In the genomic region with DNA sequence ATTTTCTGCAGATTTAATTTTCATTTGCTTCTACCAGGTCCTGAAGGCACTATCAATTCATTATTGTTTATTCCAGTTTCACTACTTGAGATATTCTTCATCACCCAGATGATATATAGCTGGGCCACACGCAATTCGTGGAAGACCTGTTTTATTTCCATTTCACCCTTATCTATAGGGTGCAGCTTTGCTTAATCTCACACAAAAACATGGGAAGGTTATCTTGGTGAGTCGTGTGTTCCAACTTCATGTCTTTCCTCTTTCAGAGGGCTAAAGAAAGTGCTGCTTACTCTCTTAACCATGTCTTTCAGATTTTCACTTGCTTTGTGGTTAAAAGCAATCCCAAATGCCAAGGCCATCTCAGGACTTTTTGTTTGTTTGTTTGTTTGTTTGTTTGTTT, we compare ENCODE assay signal across 19 cellular contexts.
"Had no signal": no experiment of that assay in that cellular context is flagged by ENCODE, and none has a peak within 500 bp of the region (broad histone marks: within the 10 kb centered on the region; RNA-seq: fewer than 3 reads in every experiment).

No MANE protein-coding gene starts in this region.

- ATAC-seq: Panc1, PC-3 had no signal

- DNase-seq: Kasumi-1, MM.1S, NCI-H1092 treated with DMSO at 0.1 percent for 48 hours, NCI-H1436, NCI-H187, NCI-H2029, NCI-H2081 treated with DMSO at 0.1 percent for 48 hours, NCI-H2171, NCI-H226, NCI-H446, NCI-H510A, NCI-H524 treated with DMSO at 0.1 percent for 48 hours, NCI-H69, NCI-H774, PC-3, SHP77, SK-N-SH, SW 1271 had no signal
